ENCODE assay signal across 13 cellular contexts in genomic region chr3:142853270-142854163, GRCh38. TPM values are rescaled to one million over a fixed set of nuclear protein-coding genes. Genes with fewer than 3 reads are reported as not detected.
DNase-seq lines count a peak whose midpoint lies in the region; ATAC-seq and TF ChIP-seq lines count a peak whose summit lies in the region.
"Had no signal": no experiment of that assay in that cellular context is flagged by ENCODE, and none has a peak within 500 bp of the region (broad histone marks: within the 10 kb centered on the region; RNA-seq: fewer than 3 reads in every experiment).

No MANE protein-coding gene starts in this region.

- H3K27ac ChIP-seq in Panc1 (ENCODE audit: low read length) (no peak overlapping the region), coronary artery (peak overlapping the region in 1 of 2 donors; percentile 16)
- H3K27ac ChIP-seq: 22Rv1, tibial nerve had no signal

- intact Hi-C loops in Panc1 (cut with micrococcal nuclease; ENCODE audit: unreplicated experiment) = no loop called here

- H3K27me3 ChIP-seq in Panc1 (ENCODE audit: control insufficient read depth, insufficient read depth, low read length) = no peaks in the 10 kb centered on the region
- H3K27me3 ChIP-seq: tibial nerve had no signal

- H3K9me3 ChIP-seq in Panc1 (ENCODE audit: control insufficient read depth, insufficient read depth, low read depth, low read length) = no peaks in the 10 kb centered on the region
- H3K9me3 ChIP-seq: tibial nerve had no signal

- POLR2A ChIA-PET in Panc1 (lab: Charles Lee) = no interaction called here

- in situ Hi-C loops in Panc1 (cut with HindIII; ENCODE audit: low pct_unique_long_range_greater_than_20kb, low sequenced_read_pairs) = no loop called here

- H3K4me3 ChIP-seq in Panc1 (ENCODE audit: low read depth in 2 of 2, low read length in 2 of 2) (no peak overlapping the region), fibroblast of the aortic adventitia (ENCODE audit: low read depth, low read length) (no peak overlapping the region), skeletal muscle cell (ENCODE audit: low read depth, low read length) (no peak overlapping the region), coronary artery (no peak overlapping the region)
- H3K4me3 ChIP-seq: tibial nerve had no signal

- H3K4me1 ChIP-seq in Panc1 (ENCODE audit: control insufficient read depth, insufficient read depth, low read length) = peaks cover 9% of the 10 kb centered on the region

- ATAC-seq in Panc1 (peak; percentile 46), HG03521 (IDR thresholded peaks at IDR 0.05; ENCODE audit: unreplicated experiment) (no peak)

- DNase-seq in DMS 273 (lab: John Stamatoyannopoulos, UW; ENCODE audit: unreplicated experiment) (peak; percentile 76), DMS 273 treated with DMSO at 0.1 percent for 48 hours (lab: John Stamatoyannopoulos, UW) (no peak), Panc1 (ENCODE audit: low read depth, low spot score) (no peak), fibroblast of the aortic adventitia (ENCODE audit: low read depth) (peak; percentile 58), skeletal muscle cell (ENCODE audit: low read depth) (peak; percentile 39), SHP77 (lab: John Stamatoyannopoulos, UW) (no peak), coronary artery (ENCODE audit: low spot score) (no peak)
- DNase-seq: cortex of kidney; Kasumi-1; NK-92 treated with Interleukin-12 subunit alpha and Interleukin-12 subunit beta, amount 100 ng/mL, for 24 hours had no signal

- H3K36me3 ChIP-seq in Panc1 (ENCODE audit: control insufficient read depth, insufficient read depth, low read length) = no peaks in the 10 kb centered on the region
- H3K36me3 ChIP-seq: tibial nerve had no signal

- CTCF ChIA-PET in Panc1 (lab: Charles Lee) = no interaction called here

- no peak for TF ChIP-seq CTCF in Panc1 (IDR thresholded peaks at IDR 0.05)
- no peak for TF ChIP-seq CTCF in fibroblast of the aortic adventitia (IDR thresholded peaks at IDR 0.05; ENCODE audit: insufficient read depth, low read length)
- no peak for TF ChIP-seq CTCF in coronary artery (IDR thresholded peaks at IDR 0.05)

- no TSS peak for BruUV-seq in Panc1 (replicated peaks; lab: Mats Ljungman, UMichigan)

RNA-seq across cellular contexts. Expression of gene PCOLCE2, which starts 35.4 kb away (rescaled TPM):
- total RNA-seq in Panc1 (2021; ENCODE audit: unreplicated experiment) = 14.6 TPM
- polyA plus RNA-seq in Panc1 (2012; ENCODE audit: insufficient read length) = 12.8 TPM
- 31.6 and 98.4 TPM in 2 replicates for total RNA-seq in fibroblast of the aortic adventitia (ENCODE audit: low replicate concordance)

Comparison
In these comparisons a context has a peak if more than half of its experiments do, and no peak if none do; other contexts are left out.
1. DNase-seq: peak in DMS 273 (single experiment), fibroblast of the aortic adventitia (single experiment) and skeletal muscle cell (single experiment); none in DMS 273 treated with DMSO at 0.1 percent for 48 hours (single experiment), Panc1 (single experiment), SHP77 (0 of 2) and coronary artery (single experiment).